ENCODE assay signal across 16 cellular contexts in genomic region chr1:228836427-228836826, GRCh38.
DNase-seq lines count a peak whose midpoint lies in the region; ATAC-seq and TF ChIP-seq lines count a peak whose summit lies in the region.
"Had no signal": no experiment of that assay in that cellular context is flagged by ENCODE, and none has a peak within 500 bp of the region (broad histone marks: within the 10 kb centered on the region; RNA-seq: fewer than 3 reads in every experiment).

No MANE protein-coding gene starts in this region.

- H3K36me3 Mint-ChIP-seq in nephron (ENCODE audit: low read depth), result no peaks in the 10 kb centered on the region
- no peaks in the 10 kb centered on the region for H3K36me3 Mint-ChIP-seq in activated T-cell treated with anti-CD3 and anti-CD28 coated beads, Interleukin-2, amount 50 U/mL, for 72 hours (ENCODE audit: insufficient read depth in 2 of 2)
- no peaks in the 10 kb centered on the region for H3K36me3 Mint-ChIP-seq in activated naive CD8-positive, alpha-beta T cell treated with anti-CD3 and anti-CD28 coated beads for 36 hours
- H3K36me3 Mint-ChIP-seq: activated naive CD4-positive, alpha-beta T cell treated with anti-CD3 and anti-CD28 coated beads, Interleukin-2, amount 10 ng/mL, durations not matched to agents 7 days and 5 days had no signal

- no peak for TF ChIP-seq EP300 in transverse colon (IDR thresholded peaks at IDR 0.05; ENCODE audit: low read depth)

- peak overlapping the region; percentile 93 for H3K27ac ChIP-seq in angular gyrus (ENCODE audit: low read depth, low read length)
- peak overlapping the region; percentile 95 for H3K27ac ChIP-seq in hepatocyte
- peak overlapping the region; percentile 80 to 87 (median 84) for H3K27ac ChIP-seq in transverse colon
- H3K27ac ChIP-seq: esophagus muscularis mucosa, SJCRH30, thoracic aorta had no signal

- DNase-seq in hepatocyte (ENCODE audit: low spot score) (peak; percentile 72), transverse colon (peak; percentile 64), NCI-H510A (lab: John Stamatoyannopoulos, UW) (no peak)
- no peak for DNase-seq in activated T-cell treated with anti-CD3 and anti-CD28 coated beads, Interleukin-2, amount 50 U/mL, for 72 hours
- no peak for DNase-seq in activated naive CD8-positive, alpha-beta T cell treated with anti-CD3 and anti-CD28 coated beads for 36 hours
- DNase-seq: activated naive CD4-positive, alpha-beta T cell treated with anti-CD3 and anti-CD28 coated beads, Interleukin-2, amount 10 ng/mL, durations not matched to agents 7 days and 5 days; glutamatergic neuron; NCI-H2029 treated with DMSO at 0.1 percent for 48 hours; NCI-H526 treated with DMSO at 0.1 percent for 48 hours; SJCRH30; stimulated activated CD4-positive, alpha-beta T cell treated with anti-CD3 and anti-CD28 coated beads, Interleukin-4, amount 100 ng/mL, for 1 hour; T-helper 9 cell had no signal

- H3K36me3 ChIP-seq in hepatocyte (replicated peaks; ENCODE audit: insufficient read depth, low read depth), result no peaks in the 10 kb centered on the region
- H3K36me3 ChIP-seq in transverse colon, result no peaks in the 10 kb centered on the region
- H3K36me3 ChIP-seq: esophagus muscularis mucosa, SJCRH30, thoracic aorta had no signal

- TF ChIP-seq POLR2A in transverse colon (IDR thresholded peaks at IDR 0.05), result peak; percentile 86

- no peak overlapping the region for H3K4me3 ChIP-seq in hepatocyte
- peak overlapping the region in 1 of 4 donors; percentile 14 for H3K4me3 ChIP-seq in transverse colon
- H3K4me3 ChIP-seq: esophagus muscularis mucosa, SJCRH30, thoracic aorta had no signal

- in situ Hi-C loops in transverse colon (cut with MboI; ENCODE audit: low pct_ligation_motif_present in 1 of 4, low pct_unique_long_range_greater_than_20kb in 1 of 4, low sequenced_read_pairs in 3 of 4), result no loop called here

- H3K4me1 ChIP-seq in hepatocyte (ENCODE audit: insufficient read depth), result peaks cover 54% of the 10 kb centered on the region
- peaks cover 27 to 42% (median 34%) of the 10 kb centered on the region in 4 donors for H3K4me1 ChIP-seq in transverse colon

- no peaks in the 10 kb centered on the region for H3K9me2 ChIP-seq in hepatocyte (replicated peaks; ENCODE audit: insufficient read depth)

- H3K27me3 Mint-ChIP-seq in nephron (ENCODE audit: low read depth), result peaks cover 45% of the 10 kb centered on the region
- no peaks in the 10 kb centered on the region for H3K27me3 Mint-ChIP-seq in activated T-cell treated with anti-CD3 and anti-CD28 coated beads, Interleukin-2, amount 50 U/mL, for 72 hours (ENCODE audit: low read depth)
- no peaks in the 10 kb centered on the region for H3K27me3 Mint-ChIP-seq in activated naive CD8-positive, alpha-beta T cell treated with anti-CD3 and anti-CD28 coated beads for 36 hours

- peaks cover 24% of the 10 kb centered on the region for H3K4me1 Mint-ChIP-seq in nephron
- peaks cover 9% of the 10 kb centered on the region for H3K4me1 Mint-ChIP-seq in activated T-cell treated with anti-CD3 and anti-CD28 coated beads, Interleukin-2, amount 50 U/mL, for 72 hours (ENCODE audit: low read depth)
- H3K4me1 Mint-ChIP-seq in activated naive CD8-positive, alpha-beta T cell treated with anti-CD3 and anti-CD28 coated beads for 36 hours, result peaks cover 2% of the 10 kb centered on the region

- H3K9me3 ChIP-seq in hepatocyte (ENCODE audit: low read depth), result no peaks in the 10 kb centered on the region
- H3K9me3 ChIP-seq in transverse colon, result no peaks in the 10 kb centered on the region
- H3K9me3 ChIP-seq: esophagus muscularis mucosa, SJCRH30, thoracic aorta had no signal

- H2AFZ ChIP-seq in hepatocyte, result no peak overlapping the region

- no peak overlapping the region for H3K4me3 Mint-ChIP-seq in nephron
- H3K4me3 Mint-ChIP-seq in activated T-cell treated with anti-CD3 and anti-CD28 coated beads, Interleukin-2, amount 50 U/mL, for 72 hours, result no peak overlapping the region
- no peak overlapping the region for H3K4me3 Mint-ChIP-seq in activated naive CD8-positive, alpha-beta T cell treated with anti-CD3 and anti-CD28 coated beads for 36 hours
- H3K4me3 Mint-ChIP-seq: activated naive CD4-positive, alpha-beta T cell treated with anti-CD3 and anti-CD28 coated beads, Interleukin-2, amount 10 ng/mL, durations not matched to agents 7 days and 5 days had no signal

- intact Hi-C loops in transverse colon (cut with DNase I; ENCODE audit: low total_unique reads), result no loop called here

- H3K79me2 ChIP-seq in hepatocyte, result no peaks in the 10 kb centered on the region

- no peaks in the 10 kb centered on the region for H3K9me3 Mint-ChIP-seq in nephron
- no peaks in the 10 kb centered on the region for H3K9me3 Mint-ChIP-seq in activated T-cell treated with anti-CD3 and anti-CD28 coated beads, Interleukin-2, amount 50 U/mL, for 72 hours
- no peaks in the 10 kb centered on the region for H3K9me3 Mint-ChIP-seq in activated naive CD8-positive, alpha-beta T cell treated with anti-CD3 and anti-CD28 coated beads for 36 hours
- H3K9me3 Mint-ChIP-seq: activated naive CD4-positive, alpha-beta T cell treated with anti-CD3 and anti-CD28 coated beads, Interleukin-2, amount 10 ng/mL, durations not matched to agents 7 days and 5 days had no signal

- H4K20me1 ChIP-seq in hepatocyte (ENCODE audit: insufficient read depth, poor library complexity, severe bottlenecking), result no peaks in the 10 kb centered on the region

- no peak for ATAC-seq in activated T-cell treated with anti-CD3 and anti-CD28 coated beads, Interleukin-2, amount 50 U/mL, for 72 hours (replicated peaks in 1 of 2)

- WGBS in hepatocyte (ENCODE audit: low lambda C conversion rate, missing lambda C conversion rate), result 32% methylated on average over 3 of the region's 3 CpGs
- 47% methylated on average over 3 of the region's 3 CpGs; no CpG with 5 or more reads in 1 of the 2 donors for WGBS in transverse colon (ENCODE audit: low coverage in 1 of 2), 2 donors

- H3K27ac Mint-ChIP-seq in nephron, result peak overlapping the region in 2 of 3 experiments; percentile 61 to 89
- no peak overlapping the region for H3K27ac Mint-ChIP-seq in activated T-cell treated with anti-CD3 and anti-CD28 coated beads, Interleukin-2, amount 50 U/mL, for 72 hours
- H3K27ac Mint-ChIP-seq in activated naive CD8-positive, alpha-beta T cell treated with anti-CD3 and anti-CD28 coated beads for 36 hours, result no peak overlapping the region
- H3K27ac Mint-ChIP-seq: activated naive CD4-positive, alpha-beta T cell treated with anti-CD3 and anti-CD28 coated beads, Interleukin-2, amount 10 ng/mL, durations not matched to agents 7 days and 5 days had no signal

- H3K27me3 ChIP-seq in hepatocyte, result no peaks in the 10 kb centered on the region
- no peaks in the 10 kb centered on the region for H3K27me3 ChIP-seq in transverse colon
- H3K27me3 ChIP-seq: esophagus muscularis mucosa, SJCRH30 had no signal

- TF ChIP-seq CTCF in hepatocyte (IDR thresholded peaks at IDR 0.05; ENCODE audit: poor library complexity) (no peak), nephron (IDR thresholded peaks at IDR 0.05; ENCODE audit: unreplicated experiment in 3 of 3) (no peak), transverse colon (IDR thresholded peaks at IDR 0.05) (no peak)

- peak overlapping the region; percentile 55 for H3K4me2 ChIP-seq in hepatocyte

Comparison
In these comparisons a context has a peak if more than half of its experiments do, and no peak if none do; other contexts are left out.
1. DNase-seq: peak in hepatocyte (single experiment) and transverse colon (single experiment); none in NCI-H510A (single experiment), activated T-cell treated with anti-CD3 and anti-CD28 coated beads, Interleukin-2, amount 50 U/mL, for 72 hours (0 of 2) and activated naive CD8-positive, alpha-beta T cell treated with anti-CD3 and anti-CD28 coated beads for 36 hours (single experiment).
2. H3K27ac Mint-ChIP-seq: peak in nephron (2 of 3); none in activated T-cell treated with anti-CD3 and anti-CD28 coated beads, Interleukin-2, amount 50 U/mL, for 72 hours (single experiment) and activated naive CD8-positive, alpha-beta T cell treated with anti-CD3 and anti-CD28 coated beads for 36 hours (single experiment).
3. Peak in every context shown above with its lines, with median percentiles within 50 percentile points of each other: H3K27ac ChIP-seq.